In genomic region chr1:223628233-223628632, GRCh38 we compare ENCODE assay signal across 9 cellular contexts. TPM values are rescaled to one million over a fixed set of nuclear protein-coding genes. Genes with fewer than 3 reads are reported as not detected.
DNase-seq lines count a peak whose midpoint lies in the region; TF ChIP-seq lines count a peak whose summit lies in the region.
"Had no signal": no experiment of that assay in that cellular context is flagged by ENCODE, and none has a peak within 500 bp of the region (broad histone marks: within the 10 kb centered on the region; RNA-seq: fewer than 3 reads in every experiment).

No MANE protein-coding gene starts in this region.

- DNase-seq in AML-193 (lab: John Stamatoyannopoulos, UW), result peak; percentile 2 to 8
- peak; percentile 23 for DNase-seq in GM19238 (ENCODE audit: insufficient read length, low spot score)
- peak; percentile 19 for DNase-seq in MV-4-11 (lab: John Stamatoyannopoulos, UW)
- peak; percentile 31 for DNase-seq in dermis blood vessel endothelial cell
- DNase-seq in mesendoderm, result peak; percentile 79
- peak in 27 of 49 donors; percentile 4 to 65 (median 15) for DNase-seq in substantia nigra (lab: John Stamatoyannopoulos, UW)
- DNase-seq in ureter (ENCODE audit: low spot score), result no peak

- no peak overlapping the region for H3K23ac ChIP-seq in mesendoderm (ENCODE audit: low read length)

- H3K79me1 ChIP-seq in mesendoderm (ENCODE audit: low read length), result no peaks in the 10 kb centered on the region

- no peak overlapping the region for H2AK5ac ChIP-seq in mesendoderm (ENCODE audit: low read length)

- H4K8ac ChIP-seq in mesendoderm (ENCODE audit: low read depth, low read length), result no peak overlapping the region

- WGBS in mesendoderm (ENCODE audit: extremely low coverage, insufficient coverage, low lambda C conversion rate), result no CpG with 5 or more reads among the region's 7 CpGs

- H3K18ac ChIP-seq in mesendoderm (ENCODE audit: low read length), result no peak overlapping the region

- H3K4me1 ChIP-seq in mesendoderm (ENCODE audit: control insufficient read depth, low read depth, low read length), result no peaks in the 10 kb centered on the region

- H3K4ac ChIP-seq in mesendoderm (ENCODE audit: low read depth, low read length), result no peak overlapping the region

- peak; percentile 55 for TF ChIP-seq CTCF in VCaP (conservative IDR thresholded peaks at IDR 0.05)

- H3K36me3 ChIP-seq in mesendoderm (ENCODE audit: control insufficient read depth, insufficient read depth, low read length), result no peaks in the 10 kb centered on the region
- H3K36me3 ChIP-seq: neutrophil had no signal

- H3K4me3 ChIP-seq in mesendoderm (ENCODE audit: low read length), result no peak overlapping the region

- no peak overlapping the region for H2BK120ac ChIP-seq in mesendoderm (ENCODE audit: low read depth, low read length)

- H3K27ac ChIP-seq in VCaP (no peak overlapping the region), mesendoderm (ENCODE audit: low read depth, low read length) (no peak overlapping the region), substantia nigra (ENCODE audit: low read depth, low read length, poor library complexity, severe bottlenecking) (no peak overlapping the region)
- H3K27ac ChIP-seq: neutrophil had no signal

- no peak overlapping the region for H2BK15ac ChIP-seq in mesendoderm (replicated peaks; ENCODE audit: low read depth)

- no peak overlapping the region for H4K5ac ChIP-seq in mesendoderm (ENCODE audit: low read length)

- no peak overlapping the region for H3K4me2 ChIP-seq in mesendoderm (ENCODE audit: low read length)

- no peaks in the 10 kb centered on the region for H3K79me2 ChIP-seq in mesendoderm (ENCODE audit: control insufficient read depth, insufficient read depth, low read length)

- no peaks in the 10 kb centered on the region for H3K27me3 ChIP-seq in mesendoderm (ENCODE audit: insufficient read depth, low read length, poor library complexity)

- H3K56ac ChIP-seq in mesendoderm (ENCODE audit: low read length), result no peak overlapping the region

- no peak overlapping the region for H3K9ac ChIP-seq in mesendoderm (ENCODE audit: low read length)

- H2BK5ac ChIP-seq in mesendoderm (ENCODE audit: low read length), result no peak overlapping the region

RNA-seq across cellular contexts. Expression of gene CAPN8, which starts 37.3 kb away (rescaled TPM):
- not detected in 2 replicates for total RNA-seq in dermis blood vessel endothelial cell
- 0.06 TPM for polyA plus RNA-seq in mesendoderm (2013, experiment 1 of 2)
- 0.06 TPM for polyA plus RNA-seq in mesendoderm (2013, experiment 2 of 2)
- total RNA-seq in ureter, result 97.2 TPM

Comparison
In these comparisons a context has a peak if more than half of its experiments do, and no peak if none do; other contexts are left out.
1. RNA of gene CAPN8, which starts 37.3 kb away (total RNA-seq): 97.2 TPM in ureter (single experiment); not detected in dermis blood vessel endothelial cell; every median in the first group is over 10 times any median in the second.